Comparison of ENCODE assay signal across 1 cellular context in the genomic region with DNA sequence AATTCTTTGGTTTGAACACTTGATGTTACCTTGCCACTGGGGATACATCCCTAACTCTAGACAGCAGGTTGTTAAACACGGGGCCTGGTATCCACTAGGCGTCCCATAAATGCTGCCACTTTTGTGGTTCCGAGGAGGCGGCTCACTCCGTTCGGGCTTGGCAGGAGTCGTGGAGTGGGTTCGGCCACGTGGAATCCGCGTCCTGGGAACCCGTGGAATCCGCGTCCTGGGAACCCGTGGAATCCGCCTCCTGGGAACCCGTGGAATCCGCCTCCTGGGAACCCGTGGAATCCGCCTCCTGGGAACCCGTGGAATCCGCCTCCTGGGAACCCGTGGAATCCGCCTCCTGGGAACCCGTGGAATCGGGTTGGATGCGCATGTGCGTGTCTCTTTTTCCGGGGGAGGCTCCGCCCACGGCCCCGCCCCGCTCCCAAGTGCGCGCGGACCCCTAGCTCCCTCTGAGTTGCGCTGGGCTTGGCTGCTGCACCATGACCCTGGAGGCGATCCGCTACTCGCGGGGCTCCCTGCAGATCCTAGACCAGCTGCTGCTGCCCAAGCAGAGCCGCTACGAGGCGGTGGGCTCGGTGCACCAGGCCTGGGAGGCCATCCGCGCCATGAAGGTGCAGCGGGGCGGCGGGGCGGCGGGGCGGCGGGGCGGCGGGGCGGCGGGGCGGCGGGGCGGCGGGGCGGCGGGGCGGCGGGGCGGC.
TF ChIP-seq lines count a peak whose summit lies in the region.

MRI1 (plus strand) TSS at position 422 of the 707 bp plus-strand sequence; CDS start at position 489, 67 bp downstream.

TF ChIP-seq in HepG2, 621 proteins besides CTCF, POLR2A, EP300 and RAD21 (continued from another document):
- no peak for TF ChIP-seq AKNA (CRISPR knock-in tag; IDR thresholded peaks at IDR 0.05; ENCODE audit: borderline replicate concordance)
- TF ChIP-seq, protein P1, sequence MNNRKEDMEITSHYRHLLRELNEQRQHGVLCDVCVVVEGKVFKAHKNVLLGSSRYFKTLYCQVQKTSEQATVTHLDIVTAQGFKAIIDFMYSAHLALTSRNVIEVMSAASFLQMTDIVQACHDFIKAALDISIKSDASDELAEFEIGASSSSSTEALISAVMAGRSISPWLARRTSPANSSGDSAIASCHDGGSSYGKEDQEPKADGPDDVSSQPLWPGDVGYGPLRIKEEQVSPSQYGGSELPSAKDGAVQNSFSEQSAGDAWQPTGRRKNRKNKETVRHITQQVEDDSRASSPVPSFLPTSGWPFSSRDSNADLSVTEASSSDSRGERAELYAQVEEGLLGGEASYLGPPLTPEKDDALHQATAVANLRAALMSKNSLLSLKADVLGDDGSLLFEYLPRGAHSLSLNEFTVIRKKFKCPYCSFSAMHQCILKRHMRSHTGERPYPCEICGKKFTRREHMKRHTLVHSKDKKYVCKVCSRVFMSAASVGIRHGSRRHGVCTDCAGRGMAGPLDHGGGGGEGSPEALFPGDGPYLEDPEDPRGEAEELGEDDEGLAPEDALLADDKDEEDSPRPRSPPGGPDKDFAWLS (CRISPR knock-in tag; IDR thresholded peaks at IDR 0.05; ENCODE audit: borderline replicate concordance) = 0 out of 2 replicates have a peak, but pooled peaks have one; percentile 54
- TF ChIP-seq, protein P2, sequence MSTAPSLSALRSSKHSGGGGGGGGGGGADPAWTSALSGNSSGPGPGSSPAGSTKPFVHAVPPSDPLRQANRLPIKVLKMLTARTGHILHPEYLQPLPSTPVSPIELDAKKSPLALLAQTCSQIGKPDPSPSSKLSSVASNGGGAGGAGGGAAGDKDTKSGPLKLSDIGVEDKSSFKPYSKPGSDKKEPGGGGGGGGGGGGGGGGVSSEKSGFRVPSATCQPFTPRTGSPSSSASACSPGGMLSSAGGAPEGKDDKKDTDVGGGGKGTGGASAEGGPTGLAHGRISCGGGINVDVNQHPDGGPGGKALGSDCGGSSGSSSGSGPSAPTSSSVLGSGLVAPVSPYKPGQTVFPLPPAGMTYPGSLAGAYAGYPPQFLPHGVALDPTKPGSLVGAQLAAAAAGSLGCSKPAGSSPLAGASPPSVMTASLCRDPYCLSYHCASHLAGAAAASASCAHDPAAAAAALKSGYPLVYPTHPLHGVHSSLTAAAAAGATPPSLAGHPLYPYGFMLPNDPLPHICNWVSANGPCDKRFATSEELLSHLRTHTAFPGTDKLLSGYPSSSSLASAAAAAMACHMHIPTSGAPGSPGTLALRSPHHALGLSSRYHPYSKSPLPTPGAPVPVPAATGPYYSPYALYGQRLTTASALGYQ (CRISPR knock-in tag; IDR thresholded peaks at IDR 0.05) = no peak
- no peak for TF ChIP-seq ZHX1 (CRISPR knock-in tag; IDR thresholded peaks at IDR 0.05; ENCODE audit: low read depth)
- no peak for TF ChIP-seq ZNF652 (CRISPR knock-in tag; IDR thresholded peaks at IDR 0.05; ENCODE audit: borderline replicate concordance, low read depth)
- no peak for TF ChIP-seq ZNF7 (CRISPR knock-in tag; IDR thresholded peaks at IDR 0.05)
- TF ChIP-seq MED1 (CRISPR knock-in tag; IDR thresholded peaks at IDR 0.05) = 0 out of 2 replicates have a peak, but pooled peaks have one; percentile 12
- TF ChIP-seq STAT5B (CRISPR knock-in tag; IDR thresholded peaks at IDR 0.05) = no peak
- TF ChIP-seq, protein P3, sequence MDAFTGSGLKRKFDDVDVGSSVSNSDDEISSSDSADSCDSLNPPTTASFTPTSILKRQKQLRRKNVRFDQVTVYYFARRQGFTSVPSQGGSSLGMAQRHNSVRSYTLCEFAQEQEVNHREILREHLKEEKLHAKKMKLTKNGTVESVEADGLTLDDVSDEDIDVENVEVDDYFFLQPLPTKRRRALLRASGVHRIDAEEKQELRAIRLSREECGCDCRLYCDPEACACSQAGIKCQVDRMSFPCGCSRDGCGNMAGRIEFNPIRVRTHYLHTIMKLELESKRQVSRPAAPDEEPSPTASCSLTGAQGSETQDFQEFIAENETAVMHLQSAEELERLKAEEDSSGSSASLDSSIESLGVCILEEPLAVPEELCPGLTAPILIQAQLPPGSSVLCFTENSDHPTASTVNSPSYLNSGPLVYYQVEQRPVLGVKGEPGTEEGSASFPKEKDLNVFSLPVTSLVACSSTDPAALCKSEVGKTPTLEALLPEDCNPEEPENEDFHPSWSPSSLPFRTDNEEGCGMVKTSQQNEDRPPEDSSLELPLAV (CRISPR knock-in tag; conservative IDR thresholded peaks at IDR 0.05; ENCODE audit: low read depth) = no peak
- peak; percentile 73 for TF ChIP-seq ZFX (CRISPR knock-in tag; IDR thresholded peaks at IDR 0.05; ENCODE audit: low read depth)
- no peak for TF ChIP-seq NPAS2 (CRISPR knock-in tag; IDR thresholded peaks at IDR 0.05; ENCODE audit: borderline replicate concordance)
